In the genomic region with DNA sequence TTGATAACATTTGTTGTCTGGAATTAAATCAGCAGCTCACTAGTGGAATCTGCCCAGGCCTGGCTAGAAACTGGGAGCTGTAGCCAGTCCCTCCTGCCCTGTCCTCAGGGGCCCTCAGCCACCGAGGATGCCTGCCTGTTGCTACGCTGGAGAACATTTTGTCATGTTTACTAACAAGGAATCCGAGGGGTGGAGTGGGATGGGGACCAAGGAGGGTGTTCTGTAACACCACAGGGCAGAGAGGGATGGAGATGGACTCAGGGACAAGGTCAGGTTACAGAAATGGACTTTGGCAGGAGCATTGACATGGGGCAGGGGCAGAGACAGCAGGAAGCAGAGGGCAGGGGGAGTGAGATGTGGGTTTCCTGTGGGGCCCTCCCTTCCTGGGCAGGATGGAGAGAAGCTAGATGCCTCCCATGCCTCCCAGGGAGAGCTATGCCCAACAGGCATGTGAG, we compare ENCODE assay signal across 18 cellular contexts. TPM values are rescaled to one million over a fixed set of nuclear protein-coding genes. Genes with fewer than 3 reads are reported as not detected.
DNase-seq lines count a peak whose midpoint lies in the region; ATAC-seq lines count a peak whose summit lies in the region.
"Had no signal": no experiment of that assay in that cellular context is flagged by ENCODE, and none has a peak within 500 bp of the region (broad histone marks: within the 10 kb centered on the region; RNA-seq: fewer than 3 reads in every experiment).

No MANE protein-coding gene starts in this region.

- H3K9me3 ChIP-seq in BLaER1 (no peaks in the 10 kb centered on the region), T-helper 17 cell (ENCODE audit: control insufficient read depth, low read length, poor library complexity, severe bottlenecking) (no peaks in the 10 kb centered on the region)
- H3K9me3 ChIP-seq: BE2C, colonic mucosa, gastroesophageal sphincter had no signal

- peak overlapping the region; percentile 73 for H3K4me2 ChIP-seq in BLaER1
- H3K4me2 ChIP-seq: smooth muscle cell had no signal

- peak; percentile 62 for DNase-seq in CMK (ENCODE audit: low read depth)
- no peak for DNase-seq in T-helper 17 cell
- peak; percentile 27 for DNase-seq in left kidney (ENCODE audit: low read depth, low spot score)
- DNase-seq in stimulated activated naive B cell treated with anti-CD40 and anti-IgM and Interleukin-4, amounts not matched to agents 10 μg/mL and 1 μg/mL and 100 μg/mL, for 72 hours, result no peak
- no peak for DNase-seq in ACHN
- DNase-seq: activated CD8-positive, alpha-beta memory T cell treated with anti-CD3 and anti-CD28 coated beads, Interleukin-2, amount 50 U/mL, for 4 hours; activated naive CD4-positive, alpha-beta T cell treated with anti-CD3 and anti-CD28 coated beads, Interleukin-2, amount 50 U/mL, for 16 hours; BE2C; colonic mucosa; DMS153; NCI-H1417; NCI-H2171; NCI-H774 had no signal

- in situ Hi-C loops in ACHN (cut with HindIII; ENCODE audit: low pct_ligation_motif_present, low pct_unique_long_range_greater_than_20kb, low sequenced_read_pairs), result no loop called here

- no peaks in the 10 kb centered on the region for H3K27me3 ChIP-seq in BLaER1
- H3K27me3 ChIP-seq: BE2C, colonic mucosa, gastroesophageal sphincter had no signal

- H3K36me3 Mint-ChIP-seq in T-helper 17 cell (ENCODE audit: low read depth), result peaks cover 3% of the 10 kb centered on the region
- no peaks in the 10 kb centered on the region for H3K36me3 Mint-ChIP-seq in stimulated activated naive B cell treated with anti-CD40 and anti-IgM and Interleukin-4, amounts not matched to agents 10 μg/mL and 1 μg/mL and 100 μg/mL, for 72 hours
- H3K36me3 Mint-ChIP-seq: WTC11 had no signal

- no peaks in the 10 kb centered on the region for H4K20me1 ChIP-seq in BLaER1

- peaks cover 34% of the 10 kb centered on the region for H3K4me1 ChIP-seq in BLaER1
- H3K4me1 ChIP-seq: colonic mucosa had no signal

- H3K27me3 Mint-ChIP-seq in T-helper 17 cell, result peaks cover 10% of the 10 kb centered on the region
- H3K27me3 Mint-ChIP-seq in stimulated activated naive B cell treated with anti-CD40 and anti-IgM and Interleukin-4, amounts not matched to agents 10 μg/mL and 1 μg/mL and 100 μg/mL, for 72 hours, result no peaks in the 10 kb centered on the region

- H3K4me3 Mint-ChIP-seq in T-helper 17 cell, result peak overlapping the region; percentile 43
- no peak overlapping the region for H3K4me3 Mint-ChIP-seq in stimulated activated naive B cell treated with anti-CD40 and anti-IgM and Interleukin-4, amounts not matched to agents 10 μg/mL and 1 μg/mL and 100 μg/mL, for 72 hours
- H3K4me3 Mint-ChIP-seq: WTC11 had no signal

- no peaks in the 10 kb centered on the region for H3K36me3 ChIP-seq in BLaER1
- H3K36me3 ChIP-seq: BE2C, colonic mucosa, gastroesophageal sphincter had no signal

- H3K27ac ChIP-seq in BLaER1, result peak overlapping the region; percentile 50
- H3K27ac ChIP-seq: colonic mucosa, gastroesophageal sphincter had no signal

- peaks cover 38% of the 10 kb centered on the region for H3K4me1 Mint-ChIP-seq in T-helper 17 cell
- H3K4me1 Mint-ChIP-seq in stimulated activated naive B cell treated with anti-CD40 and anti-IgM and Interleukin-4, amounts not matched to agents 10 μg/mL and 1 μg/mL and 100 μg/mL, for 72 hours, result peaks cover 23 to 32% of the 10 kb centered on the region in 2 donors
- H3K4me1 Mint-ChIP-seq: WTC11 had no signal

- no peaks in the 10 kb centered on the region for H3K9me3 Mint-ChIP-seq in stimulated activated naive B cell treated with anti-CD40 and anti-IgM and Interleukin-4, amounts not matched to agents 10 μg/mL and 1 μg/mL and 100 μg/mL, for 72 hours

- no peak overlapping the region for H3K9ac ChIP-seq in BLaER1

- peak overlapping the region; percentile 91 for H3K27ac Mint-ChIP-seq in T-helper 17 cell
- H3K27ac Mint-ChIP-seq in stimulated activated naive B cell treated with anti-CD40 and anti-IgM and Interleukin-4, amounts not matched to agents 10 μg/mL and 1 μg/mL and 100 μg/mL, for 72 hours, result no peak overlapping the region
- H3K27ac Mint-ChIP-seq: WTC11 had no signal

- ATAC-seq in T-helper 17 cell, result no peak
- no peak for ATAC-seq in stimulated activated naive B cell treated with anti-CD40 and anti-IgM and Interleukin-4, amounts not matched to agents 10 μg/mL and 1 μg/mL and 100 μg/mL, for 72 hours (replicated peaks)
- no peak for ATAC-seq in GM21717 (IDR thresholded peaks at IDR 0.05; ENCODE audit: unreplicated experiment)
- ATAC-seq: gastroesophageal sphincter, WTC11 had no signal

- no peak overlapping the region for H3K4me3 ChIP-seq in BLaER1
- H3K4me3 ChIP-seq: colonic mucosa, gastroesophageal sphincter, smooth muscle cell had no signal

RNA-seq across cellular contexts. Expression of gene AMPD3, which starts 45.8 kb away (rescaled TPM):
- total RNA-seq in T-helper 17 cell, result 10 to 100 TPM; 16.8 to 20.2 TPM

Comparison
In these comparisons a context has a peak if more than half of its experiments do, and no peak if none do; other contexts are left out.
1. DNase-seq: peak in CMK (single experiment) and left kidney (single experiment); none in T-helper 17 cell (0 of 3), stimulated activated naive B cell treated with anti-CD40 and anti-IgM and Interleukin-4, amounts not matched to agents 10 μg/mL and 1 μg/mL and 100 μg/mL, for 72 hours (single experiment) and ACHN (single experiment).